In the genomic region with DNA sequence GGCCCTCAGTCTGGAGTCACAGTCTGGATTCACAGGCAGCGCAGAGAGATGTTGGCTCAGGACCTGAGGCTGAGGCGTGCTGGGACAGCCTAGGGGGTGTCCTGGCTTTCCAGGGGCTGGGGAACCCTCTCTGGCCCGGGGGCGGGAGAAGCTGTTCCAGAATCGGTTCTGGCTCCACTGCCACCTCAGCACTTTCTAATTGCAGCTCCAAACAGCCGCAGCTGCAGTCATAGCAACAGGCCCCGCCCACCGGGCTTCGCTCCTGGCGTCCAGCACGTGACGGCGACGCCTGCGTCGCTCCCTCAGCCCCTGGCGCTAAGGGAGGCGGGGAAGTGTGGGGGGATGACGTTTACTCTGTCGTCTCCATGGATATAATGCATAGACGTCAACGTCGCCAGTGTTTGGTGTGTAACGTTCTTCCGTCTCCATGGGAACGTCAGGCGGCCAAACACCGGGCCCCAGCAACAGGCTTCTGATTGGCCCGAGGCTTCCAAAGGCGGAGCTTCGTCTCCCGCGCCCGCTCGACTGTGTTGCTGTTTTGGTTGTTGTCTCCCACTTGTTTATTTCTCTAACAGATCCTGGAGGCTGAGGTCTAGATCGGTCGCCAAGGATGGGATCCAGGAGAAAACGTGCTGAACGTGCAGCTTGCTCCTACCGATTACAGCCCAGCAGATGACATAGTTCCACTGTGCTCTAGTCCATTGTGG, we compare ENCODE assay signal across 1 cellular context.
TF ChIP-seq lines count a peak whose summit lies in the region.

No MANE protein-coding gene starts in this region.

TF ChIP-seq in GM12878, 131 proteins besides CTCF, POLR2A, EP300 and RAD21 (continued from another document):
- TF ChIP-seq, protein P1, sequence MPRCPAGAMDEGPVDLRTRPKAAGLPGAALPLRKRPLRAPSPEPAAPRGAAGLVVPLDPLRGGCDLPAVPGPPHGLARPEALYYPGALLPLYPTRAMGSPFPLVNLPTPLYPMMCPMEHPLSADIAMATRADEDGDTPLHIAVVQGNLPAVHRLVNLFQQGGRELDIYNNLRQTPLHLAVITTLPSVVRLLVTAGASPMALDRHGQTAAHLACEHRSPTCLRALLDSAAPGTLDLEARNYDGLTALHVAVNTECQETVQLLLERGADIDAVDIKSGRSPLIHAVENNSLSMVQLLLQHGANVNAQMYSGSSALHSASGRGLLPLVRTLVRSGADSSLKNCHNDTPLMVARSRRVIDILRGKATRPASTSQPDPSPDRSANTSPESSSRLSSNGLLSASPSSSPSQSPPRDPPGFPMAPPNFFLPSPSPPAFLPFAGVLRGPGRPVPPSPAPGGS (IDR thresholded peaks at IDR 0.05; ENCODE audit: borderline replicate concordance, insufficient read depth, low read depth, low read length, poor library complexity, severe bottlenecking): no peak
- TF ChIP-seq SREBF2 (IDR thresholded peaks at IDR 0.05; ENCODE audit: low read length): peak; percentile 31; the same call in 1 of the 2 replicates
- TF ChIP-seq ZBED1 (IDR thresholded peaks at IDR 0.05; ENCODE audit: borderline replicate concordance): no peak
- TF ChIP-seq, protein P2, sequence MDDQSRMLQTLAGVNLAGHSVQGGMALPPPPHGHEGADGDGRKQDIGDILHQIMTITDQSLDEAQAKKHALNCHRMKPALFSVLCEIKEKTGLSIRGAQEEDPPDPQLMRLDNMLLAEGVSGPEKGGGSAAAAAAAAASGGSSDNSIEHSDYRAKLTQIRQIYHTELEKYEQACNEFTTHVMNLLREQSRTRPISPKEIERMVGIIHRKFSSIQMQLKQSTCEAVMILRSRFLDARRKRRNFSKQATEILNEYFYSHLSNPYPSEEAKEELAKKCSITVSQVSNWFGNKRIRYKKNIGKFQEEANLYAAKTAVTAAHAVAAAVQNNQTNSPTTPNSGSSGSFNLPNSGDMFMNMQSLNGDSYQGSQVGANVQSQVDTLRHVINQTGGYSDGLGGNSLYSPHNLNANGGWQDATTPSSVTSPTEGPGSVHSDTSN (IDR thresholded peaks at IDR 0.05; ENCODE audit: insufficient replicate concordance, low read depth, low read length): peak; percentile 74
- TF ChIP-seq, protein P3, sequence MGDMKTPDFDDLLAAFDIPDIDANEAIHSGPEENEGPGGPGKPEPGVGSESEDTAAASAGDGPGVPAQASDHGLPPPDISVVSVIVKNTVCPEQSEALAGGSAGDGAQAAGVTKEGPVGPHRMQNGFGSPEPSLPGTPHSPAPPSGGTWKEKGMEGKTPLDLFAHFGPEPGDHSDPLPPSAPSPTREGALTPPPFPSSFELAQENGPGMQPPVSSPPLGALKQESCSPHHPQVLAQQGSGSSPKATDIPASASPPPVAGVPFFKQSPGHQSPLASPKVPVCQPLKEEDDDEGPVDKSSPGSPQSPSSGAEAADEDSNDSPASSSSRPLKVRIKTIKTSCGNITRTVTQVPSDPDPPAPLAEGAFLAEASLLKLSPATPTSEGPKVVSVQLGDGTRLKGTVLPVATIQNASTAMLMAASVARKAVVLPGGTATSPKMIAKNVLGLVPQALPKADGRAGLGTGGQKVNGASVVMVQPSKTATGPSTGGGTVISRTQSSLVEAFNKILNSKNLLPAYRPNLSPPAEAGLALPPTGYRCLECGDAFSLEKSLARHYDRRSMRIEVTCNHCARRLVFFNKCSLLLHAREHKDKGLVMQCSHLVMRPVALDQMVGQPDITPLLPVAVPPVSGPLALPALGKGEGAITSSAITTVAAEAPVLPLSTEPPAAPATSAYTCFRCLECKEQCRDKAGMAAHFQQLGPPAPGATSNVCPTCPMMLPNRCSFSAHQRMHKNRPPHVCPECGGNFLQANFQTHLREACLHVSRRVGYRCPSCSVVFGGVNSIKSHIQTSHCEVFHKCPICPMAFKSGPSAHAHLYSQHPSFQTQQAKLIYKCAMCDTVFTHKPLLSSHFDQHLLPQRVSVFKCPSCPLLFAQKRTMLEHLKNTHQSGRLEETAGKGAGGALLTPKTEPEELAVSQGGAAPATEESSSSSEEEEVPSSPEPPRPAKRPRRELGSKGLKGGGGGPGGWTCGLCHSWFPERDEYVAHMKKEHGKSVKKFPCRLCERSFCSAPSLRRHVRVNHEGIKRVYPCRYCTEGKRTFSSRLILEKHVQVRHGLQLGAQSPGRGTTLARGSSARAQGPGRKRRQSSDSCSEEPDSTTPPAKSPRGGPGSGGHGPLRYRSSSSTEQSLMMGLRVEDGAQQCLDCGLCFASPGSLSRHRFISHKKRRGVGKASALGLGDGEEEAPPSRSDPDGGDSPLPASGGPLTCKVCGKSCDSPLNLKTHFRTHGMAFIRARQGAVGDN (IDR thresholded peaks at IDR 0.05): no peak
- no peak for TF ChIP-seq SUZ12 (IDR thresholded peaks at IDR 0.05; ENCODE audit: unreplicated experiment)
- TF ChIP-seq STAT1 (conservative IDR thresholded peaks at IDR 0.05): no peak
- no peak for TF ChIP-seq NFIC (IDR thresholded peaks at IDR 0.05; ENCODE audit: low read depth, low read length)
- peak; percentile 96 for TF ChIP-seq CREM (IDR thresholded peaks at IDR 0.05; ENCODE audit: low read depth)
- no peak for TF ChIP-seq RB1 (IDR thresholded peaks at IDR 0.05; ENCODE audit: borderline replicate concordance)
- TF ChIP-seq FOS (IDR thresholded peaks at IDR 0.05; ENCODE audit: borderline replicate concordance, extremely low read depth, insufficient read length): peak; percentile 13
- 0 out of 2 replicates have a peak, but pooled peaks have one; percentile 54 for TF ChIP-seq STAT3 (IDR thresholded peaks at IDR 0.05; ENCODE audit: low read depth, low read length)
- TF ChIP-seq ETV6 (conservative IDR thresholded peaks at IDR 0.05 in 1 of 2, IDR thresholded peaks at IDR 0.05 in 1 of 2; ENCODE audit: borderline replicate concordance in 1 of 2, low read depth in 1 of 2): no peak
- TF ChIP-seq MYB (IDR thresholded peaks at IDR 0.05; ENCODE audit: borderline replicate concordance, low read depth, low read length): no peak
- TF ChIP-seq NRF1 (conservative IDR thresholded peaks at IDR 0.05; ENCODE audit: low read depth, low read length): no peak
- TF ChIP-seq MXI1 (IDR thresholded peaks at IDR 0.05; ENCODE audit: low read depth, low read length): peak; percentile 89
- TF ChIP-seq YBX1 (IDR thresholded peaks at IDR 0.05): no peak
- no peak for TF ChIP-seq HDAC6 (IDR thresholded peaks at IDR 0.05; ENCODE audit: unreplicated experiment)
- no peak for TF ChIP-seq JUND (IDR thresholded peaks at IDR 0.05; ENCODE audit: low read depth, low read length)
- TF ChIP-seq GABPA (IDR thresholded peaks at IDR 0.05; ENCODE audit: low read depth): no peak
